In genomic region chr5:14341571-14342225, GRCh38 we compare ENCODE assay signal across 1 cellular context.
TF ChIP-seq lines count a peak whose summit lies in the region.

No MANE protein-coding gene starts in this region.

TF ChIP-seq in GM12878, 131 proteins besides CTCF, POLR2A, EP300 and RAD21 (continued from another document):
- TF ChIP-seq PBX3 (IDR thresholded peaks at IDR 0.05; ENCODE audit: insufficient replicate concordance, low read depth, low read length): no peak
- no peak for TF ChIP-seq NFIC (IDR thresholded peaks at IDR 0.05; ENCODE audit: low read depth, low read length)
- no peak for TF ChIP-seq IRF4 (IDR thresholded peaks at IDR 0.05; ENCODE audit: low read depth, low read length)
- TF ChIP-seq IRF3 (IDR thresholded peaks at IDR 0.05): no peak
- no peak for TF ChIP-seq DPF2 (IDR thresholded peaks at IDR 0.05)
- TF ChIP-seq RELB (IDR thresholded peaks at IDR 0.05; ENCODE audit: low read depth): no peak
